ENCODE assay signal across 9 cellular contexts in genomic region chr10:8365935-8366911, GRCh38.
DNase-seq lines count a peak whose midpoint lies in the region; ATAC-seq and TF ChIP-seq lines count a peak whose summit lies in the region.
"Had no signal": no experiment of that assay in that cellular context is flagged by ENCODE, and none has a peak within 500 bp of the region (broad histone marks: within the 10 kb centered on the region; RNA-seq: fewer than 3 reads in every experiment).

No MANE protein-coding gene starts in this region.

- H3K27me3 Mint-ChIP-seq in activated CD4-positive, alpha-beta T cell treated with anti-CD3 and anti-CD28 coated beads, Interleukin-2, amount 10 ng/mL, durations not matched to agents 24 days and 14 days, result no peaks in the 10 kb centered on the region

- H3K4me3 Mint-ChIP-seq in activated CD4-positive, alpha-beta T cell treated with anti-CD3 and anti-CD28 coated beads, Interleukin-2, amount 10 ng/mL, durations not matched to agents 24 days and 14 days, result no peak overlapping the region
- H3K4me3 Mint-ChIP-seq: nephron had no signal

- ATAC-seq in HG03565 (IDR thresholded peaks at IDR 0.05; ENCODE audit: unreplicated experiment), result peak; percentile 31
- ATAC-seq in HG02970 (IDR thresholded peaks at IDR 0.05; ENCODE audit: low FRiP score, unreplicated experiment), result no peak

- peak; percentile 69 for DNase-seq in activated CD4-positive, alpha-beta T cell treated with anti-CD3 and anti-CD28 coated beads, Interleukin-2, amount 10 ng/mL, durations not matched to agents 24 days and 14 days
- DNase-seq in fibroblast of pulmonary artery (ENCODE audit: low read depth) (peak; percentile 97), HK-2 (ENCODE audit: unreplicated experiment) (no peak), NCI-H345 (lab: John Stamatoyannopoulos, UW) (no peak), NCI-H2029 treated with DMSO at 0.1 percent for 48 hours (lab: John Stamatoyannopoulos, UW) (no peak)
- peak; percentile 14 for DNase-seq in stimulated activated CD8-positive, alpha-beta memory T cell treated with anti-CD3 and anti-CD28 coated beads, Interleukin-15, amount 100 ng/mL, for 1 hour (ENCODE audit: low read depth)

- H3K4me1 Mint-ChIP-seq in activated CD4-positive, alpha-beta T cell treated with anti-CD3 and anti-CD28 coated beads, Interleukin-2, amount 10 ng/mL, durations not matched to agents 24 days and 14 days, result peaks cover 43% of the 10 kb centered on the region
- H3K4me1 Mint-ChIP-seq: nephron had no signal

- peaks cover 9% of the 10 kb centered on the region for H3K36me3 Mint-ChIP-seq in activated CD4-positive, alpha-beta T cell treated with anti-CD3 and anti-CD28 coated beads, Interleukin-2, amount 10 ng/mL, durations not matched to agents 24 days and 14 days (ENCODE audit: low read depth)

- H3K27ac Mint-ChIP-seq in activated CD4-positive, alpha-beta T cell treated with anti-CD3 and anti-CD28 coated beads, Interleukin-2, amount 10 ng/mL, durations not matched to agents 24 days and 14 days, result peak overlapping the region; percentile 81
- H3K27ac Mint-ChIP-seq: nephron had no signal

- intact Hi-C loops in activated CD4-positive, alpha-beta T cell treated with anti-CD3 and anti-CD28 coated beads, Interleukin-2, amount 10 ng/mL, durations not matched to agents 24 days and 14 days (cut with micrococcal nuclease), result no loop called here

- peak; percentile 8 for TF ChIP-seq CTCF in fibroblast of pulmonary artery (IDR thresholded peaks at IDR 0.05; ENCODE audit: low read length, missing control alignments)

- H3K4me3 ChIP-seq in fibroblast of pulmonary artery (replicated peaks; ENCODE audit: low read depth, low read length), result no peak overlapping the region

- H3K9me3 Mint-ChIP-seq in activated CD4-positive, alpha-beta T cell treated with anti-CD3 and anti-CD28 coated beads, Interleukin-2, amount 10 ng/mL, durations not matched to agents 24 days and 14 days, result peaks cover 16% of the 10 kb centered on the region

Comparison
In these comparisons a context has a peak if more than half of its experiments do, and no peak if none do; other contexts are left out.
1. DNase-seq: peak in activated CD4-positive, alpha-beta T cell treated with anti-CD3 and anti-CD28 coated beads, Interleukin-2, amount 10 ng/mL, durations not matched to agents 24 days and 14 days (single experiment), fibroblast of pulmonary artery (single experiment) and stimulated activated CD8-positive, alpha-beta memory T cell treated with anti-CD3 and anti-CD28 coated beads, Interleukin-15, amount 100 ng/mL, for 1 hour (single experiment); none in HK-2 (single experiment), NCI-H345 (single experiment) and NCI-H2029 treated with DMSO at 0.1 percent for 48 hours (single experiment).